ENCODE assay signal across 1 cellular context in genomic region chr16:30783280-30784109, GRCh38.
TF ChIP-seq lines count a peak whose summit lies in the region.

No MANE protein-coding gene starts in this region.

TF ChIP-seq in HepG2, 621 proteins besides CTCF, POLR2A, EP300 and RAD21:
- TF ChIP-seq RBFOX2 (IDR thresholded peaks at IDR 0.05; ENCODE audit: low read depth, low read length), result peak; percentile 62
- no peak for TF ChIP-seq ZNF770 (CRISPR knock-in tag; IDR thresholded peaks at IDR 0.05)
- TF ChIP-seq AGO2 (optimal IDR thresholded peaks at IDR 0.05; ENCODE audit: low read depth, low read length), result peak; percentile 84
